Comparison of ENCODE assay signal across 18 cellular contexts in genomic region chr6:170365581-170365980, GRCh38.
"Had no signal": no experiment of that assay in that cellular context is flagged by ENCODE, and none has a peak within 500 bp of the region (broad histone marks: within the 10 kb centered on the region; RNA-seq: fewer than 3 reads in every experiment).

No MANE protein-coding gene starts in this region.

- H3K4me1 ChIP-seq: upper lobe of right lung had no signal

- H3K27ac Mint-ChIP-seq: activated naive CD8-positive, alpha-beta T cell treated with anti-CD3 and anti-CD28 coated beads, Interleukin-2, amount 10 ng/mL, durations not matched to agents 7 days and 5 days; endodermal cell; T-helper 17 cell had no signal

- H3K4me3 ChIP-seq: right atrium auricular region, skin epidermis, testis, upper lobe of right lung had no signal

- H3K27ac ChIP-seq: brain microvascular endothelial cell, upper lobe of right lung had no signal

- H3K27me3 ChIP-seq: brain microvascular endothelial cell, right atrium auricular region, testis, upper lobe of right lung had no signal

- ATAC-seq: naive thymus-derived CD8-positive, alpha-beta T cell; stimulated activated naive CD8-positive, alpha-beta T cell treated with anti-CD3 and anti-CD28 coated beads, Interleukin-15, Interleukin-2, amounts not matched to agents 100 U/mL and 50 U/mL, for 24 hours; T-helper 17 cell had no signal

- H3K9me3 ChIP-seq: right atrium auricular region, testis, upper lobe of right lung had no signal

- H3K4me3 Mint-ChIP-seq: activated naive CD8-positive, alpha-beta T cell treated with anti-CD3 and anti-CD28 coated beads, Interleukin-2, amount 10 ng/mL, durations not matched to agents 7 days and 5 days; endodermal cell; naive thymus-derived CD8-positive, alpha-beta T cell; T-helper 17 cell had no signal

- H3K9me3 Mint-ChIP-seq: activated naive CD8-positive, alpha-beta T cell treated with anti-CD3 and anti-CD28 coated beads, Interleukin-2, amount 10 ng/mL, durations not matched to agents 7 days and 5 days; endodermal cell; naive thymus-derived CD8-positive, alpha-beta T cell had no signal

- H3K27me3 Mint-ChIP-seq: activated naive CD8-positive, alpha-beta T cell treated with anti-CD3 and anti-CD28 coated beads, Interleukin-2, amount 10 ng/mL, durations not matched to agents 7 days and 5 days; naive thymus-derived CD8-positive, alpha-beta T cell; T-helper 17 cell had no signal

- DNase-seq: activated CD4-positive, alpha-beta T cell treated with anti-CD3 and anti-CD28 coated beads for 4 hours; activated CD8-positive, alpha-beta memory T cell treated with anti-CD3 and anti-CD28 coated beads, Interleukin-2, amount 50 U/mL, for 48 hours; activated naive CD4-positive, alpha-beta T cell; activated naive CD8-positive, alpha-beta T cell treated with anti-CD3 and anti-CD28 coated beads, Interleukin-2, amount 10 ng/mL, durations not matched to agents 7 days and 5 days; brain microvascular endothelial cell; cerebellar nuclear complex; dermis blood vessel endothelial cell; endodermal cell; mammary epithelial cell; naive thymus-derived CD8-positive, alpha-beta T cell; stimulated activated CD4-positive, alpha-beta T cell treated with anti-CD3 and anti-CD28 coated beads, Interleukin-15, amount 100 ng/mL, for 24 hours; stimulated activated CD4-positive, alpha-beta T cell treated with anti-CD3 and anti-CD28 coated beads, Interleukin-4, amount 100 ng/mL, for 24 hours; stimulated activated naive CD8-positive, alpha-beta T cell treated with anti-CD3 and anti-CD28 coated beads, Interleukin-15, Interleukin-2, amounts not matched to agents 100 U/mL and 50 U/mL, for 24 hours; T-helper 17 cell; upper lobe of right lung had no signal
